In the genomic region with DNA sequence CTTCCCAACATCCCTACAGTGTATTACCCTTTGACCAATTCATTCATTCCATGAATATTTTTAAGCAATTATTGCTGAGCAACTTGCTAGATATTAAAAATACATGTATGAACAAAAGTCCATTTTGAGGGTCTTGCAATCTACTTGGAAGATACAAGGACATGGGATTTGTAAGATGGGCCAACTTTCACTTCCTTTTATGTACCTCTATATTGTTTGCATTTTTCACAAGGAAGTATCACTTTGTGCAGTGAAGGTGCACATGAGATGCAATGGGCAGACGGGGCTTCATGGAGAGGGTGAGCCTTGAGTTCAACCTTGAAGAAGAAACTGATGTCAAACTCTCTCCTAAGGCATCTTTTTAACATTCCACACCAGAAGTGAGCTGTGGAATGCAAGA, we compare ENCODE assay signal across 37 cellular contexts.
"Had no signal": no experiment of that assay in that cellular context is flagged by ENCODE, and none has a peak within 500 bp of the region (broad histone marks: within the 10 kb centered on the region; RNA-seq: fewer than 3 reads in every experiment).

No MANE protein-coding gene starts in this region.

- H3K4me3 Mint-ChIP-seq: activated CD4-positive, alpha-beta memory T cell treated with anti-CD3 and anti-CD28 coated beads for 36 hours; activated CD4-positive, alpha-beta T cell treated with anti-CD3 and anti-CD28 coated beads for 36 hours; activated CD4-positive, alpha-beta T cell treated with anti-CD3 and anti-CD28 coated beads, Interleukin-2, amount 10 ng/mL, durations not matched to agents 7 days and 5 days; activated naive CD8-positive, alpha-beta T cell treated with anti-CD3 and anti-CD28 coated beads for 36 hours; activated T-cell treated with anti-CD3 and anti-CD28 coated beads, Interleukin-2, amount 50 U/mL, for 4 hours; activated T-helper 17 cell treated with anti-CD3 and anti-CD28 coated beads, Interleukin-2, amount 50 U/mL, for 72 hours; central memory CD8-positive, alpha-beta T cell; T-helper 1 cell treated with Interleukin-12 subunit alpha and Interleukin-12 subunit beta and Interleukin-4 antibody, amounts not matched to agents 30 μg/mL and 1 μg/mL, for 36 hours; T-helper 2 cell treated with Interferon-gamma antibody and Interleukin-4, amounts not matched to agents 5 μg/mL and 100 μg/mL, for 36 hours; WTC11 had no signal

- H3K27ac Mint-ChIP-seq: activated CD4-positive, alpha-beta memory T cell treated with anti-CD3 and anti-CD28 coated beads for 36 hours; activated CD4-positive, alpha-beta T cell treated with anti-CD3 and anti-CD28 coated beads for 36 hours; activated CD4-positive, alpha-beta T cell treated with anti-CD3 and anti-CD28 coated beads, Interleukin-2, amount 10 ng/mL, durations not matched to agents 7 days and 5 days; activated naive CD8-positive, alpha-beta T cell treated with anti-CD3 and anti-CD28 coated beads for 36 hours; activated T-helper 17 cell treated with anti-CD3 and anti-CD28 coated beads, Interleukin-2, amount 50 U/mL, for 72 hours; T-helper 1 cell treated with Interleukin-12 subunit alpha and Interleukin-12 subunit beta and Interleukin-4 antibody, amounts not matched to agents 30 μg/mL and 1 μg/mL, for 36 hours; T-helper 2 cell treated with Interferon-gamma antibody and Interleukin-4, amounts not matched to agents 5 μg/mL and 100 μg/mL, for 36 hours; WTC11 had no signal

- H3K36me3 Mint-ChIP-seq: WTC11 had no signal

- H3K27me3 Mint-ChIP-seq: activated CD4-positive, alpha-beta memory T cell treated with anti-CD3 and anti-CD28 coated beads for 36 hours; activated CD4-positive, alpha-beta T cell treated with anti-CD3 and anti-CD28 coated beads for 36 hours; activated CD4-positive, alpha-beta T cell treated with anti-CD3 and anti-CD28 coated beads, Interleukin-2, amount 10 ng/mL, durations not matched to agents 7 days and 5 days; activated naive CD8-positive, alpha-beta T cell treated with anti-CD3 and anti-CD28 coated beads for 36 hours; activated T-helper 17 cell treated with anti-CD3 and anti-CD28 coated beads, Interleukin-2, amount 50 U/mL, for 72 hours; central memory CD8-positive, alpha-beta T cell had no signal

- H3K4me3 ChIP-seq: ascending aorta, cardiac muscle cell, colonic mucosa, MG63, SJCRH30, SK-N-MC had no signal

- ATAC-seq: activated CD4-positive, alpha-beta T cell treated with anti-CD3 and anti-CD28 coated beads for 36 hours; activated CD4-positive, CD25-positive, alpha-beta regulatory T cell treated with anti-CD3 and anti-CD28 coated beads, Interleukin-2, amount 50 U/mL, for 24 hours; activated T-cell treated with anti-CD3 and anti-CD28 coated beads, Interleukin-2, amount 50 U/mL, for 4 hours; activated T-helper 17 cell treated with anti-CD3 and anti-CD28 coated beads, Interleukin-2, amount 50 U/mL, for 72 hours; Panc1; WTC11 had no signal

- H3K27ac ChIP-seq: ascending aorta, cardiac muscle cell, colonic mucosa, SJCRH30, SK-N-MC had no signal

- H3K9me3 ChIP-seq: ascending aorta, colonic mucosa, MG63, SJCRH30 had no signal

- H3K4me1 ChIP-seq: ascending aorta, colonic mucosa had no signal

- H3K9me3 Mint-ChIP-seq: activated CD4-positive, alpha-beta memory T cell treated with anti-CD3 and anti-CD28 coated beads for 36 hours; activated CD4-positive, alpha-beta T cell treated with anti-CD3 and anti-CD28 coated beads, Interleukin-2, amount 10 ng/mL, durations not matched to agents 7 days and 5 days; activated naive CD8-positive, alpha-beta T cell treated with anti-CD3 and anti-CD28 coated beads for 36 hours; activated T-cell treated with anti-CD3 and anti-CD28 coated beads, Interleukin-2, amount 50 U/mL, for 4 hours; activated T-helper 17 cell treated with anti-CD3 and anti-CD28 coated beads, Interleukin-2, amount 50 U/mL, for 72 hours; central memory CD8-positive, alpha-beta T cell; T-helper 1 cell treated with Interleukin-12 subunit alpha and Interleukin-12 subunit beta and Interleukin-4 antibody, amounts not matched to agents 30 μg/mL and 1 μg/mL, for 36 hours; T-helper 2 cell treated with Interferon-gamma antibody and Interleukin-4, amounts not matched to agents 5 μg/mL and 100 μg/mL, for 36 hours; WTC11 had no signal

- H3K36me3 ChIP-seq: ascending aorta, cardiac muscle cell, colonic mucosa, MG63 had no signal

- H3K27me3 ChIP-seq: ascending aorta, cardiac muscle cell, colonic mucosa, MG63, SJCRH30 had no signal

- DNase-seq: activated CD4-positive, alpha-beta memory T cell treated with anti-CD3 and anti-CD28 coated beads for 36 hours; activated CD4-positive, alpha-beta T cell treated with anti-CD3 and anti-CD28 coated beads for 36 hours; activated CD4-positive, alpha-beta T cell treated with anti-CD3 and anti-CD28 coated beads, Interleukin-2, amount 10 ng/mL, durations not matched to agents 7 days and 5 days; activated CD8-positive, alpha-beta memory T cell treated with anti-CD3 and anti-CD28 coated beads, Interleukin-2, amount 50 U/mL, for 4 hours; activated effector memory CD4-positive, alpha-beta T cell treated with anti-CD3 and anti-CD28 coated beads, Interleukin-2, amount 50 U/mL, for 16 hours; activated naive CD4-positive, alpha-beta T cell; activated naive CD4-positive, alpha-beta T cell treated with anti-CD3 and anti-CD28 coated beads, Interleukin-2, amount 50 U/mL, for 16 hours; activated naive CD8-positive, alpha-beta T cell treated with anti-CD3 and anti-CD28 coated beads for 36 hours; activated T-cell treated with anti-CD3 and anti-CD28 coated beads for 4 hours; activated T-cell treated with anti-CD3 and anti-CD28 coated beads, Interleukin-2, amount 50 U/mL, for 4 hours; amygdala; colonic mucosa; Kasumi-1; KBM-7; MG63; NCI-H1048; NCI-H1105 treated with DMSO at 0.1 percent for 48 hours; NCI-H1436; NCI-H1694; NCI-H2029; NCI-H345; NCI-H510A; NCI-H526; NCI-H748 treated with DMSO at 0.1 percent for 48 hours; NK-92 treated with Interleukin-12 subunit alpha and Interleukin-12 subunit beta, amount 100 ng/mL, for 24 hours; SHP77; SJCRH30 had no signal
